In genomic region chr7:52917982-52918578, GRCh38 we compare ENCODE assay signal across 11 cellular contexts.
DNase-seq lines count a peak whose midpoint lies in the region; ATAC-seq, FAIRE-seq and TF ChIP-seq lines count a peak whose summit lies in the region.
"Had no signal": no experiment of that assay in that cellular context is flagged by ENCODE, and none has a peak within 500 bp of the region (broad histone marks: within the 10 kb centered on the region; RNA-seq: fewer than 3 reads in every experiment).

No MANE protein-coding gene starts in this region.

- H3K4me3 ChIP-seq in HepG2 (replicated peaks in 1 of 3; ENCODE audit: insufficient read depth in 1 of 3, low read depth in 2 of 3, low read length in 3 of 3): no peak overlapping the region

- H3K9ac ChIP-seq in HepG2 (ENCODE audit: insufficient read depth, low read depth, low read length): no peak overlapping the region

- ATAC-seq in HepG2 (peak; percentile 74), GM18519 (IDR thresholded peaks at IDR 0.05; ENCODE audit: low FRiP score, unreplicated experiment) (no peak), HG03025 (IDR thresholded peaks at IDR 0.05; ENCODE audit: low FRiP score, unreplicated experiment) (no peak), GM18867 (IDR thresholded peaks at IDR 0.05; ENCODE audit: unreplicated experiment) (no peak)
- ATAC-seq: natural killer cell treated with Interleukin-12 subunit alpha and Interleukin-12 subunit beta and Interleukin-15 and Interleukin-18, amount 100 ng/mL, for 72 hours had no signal

- WGBS in HepG2 (ENCODE audit: low lambda C conversion rate): 1% methylated on average over 5 of the region's 7 CpGs

- no peak for FAIRE-seq in HepG2 (lab: Jason Lieb, UNC)

- peaks cover 18% of the 10 kb centered on the region; the same call in 1 of the 2 replicates for H3K9me3 ChIP-seq in HepG2 (ENCODE audit: low read length)

- H3K79me2 ChIP-seq in HepG2 (ENCODE audit: insufficient read depth, low read length): no peaks in the 10 kb centered on the region

- CTCF ChIA-PET in HepG2 (lab: Yijun Ruan, JAX; ENCODE audit: low intra/inter-chr PET ratio, low total read pairs): no interaction called here

- DNase-seq in GM13977 (ENCODE audit: low spot score): no peak
- peak; percentile 7 for DNase-seq in HuH-7.5 (ENCODE audit: low spot score)
- no peak for DNase-seq in HepG2 (ENCODE audit: low spot score)
- no peak for DNase-seq in GM03348 (ENCODE audit: low spot score)
- DNase-seq: EL, T-helper 1 cell had no signal

- no peak overlapping the region for H2AFZ ChIP-seq in HepG2 (ENCODE audit: low read length)

- BruUV-seq in HepG2 (replicated peaks; lab: Mats Ljungman, UMichigan): no TSS peak

- TF ChIP-seq EP300 in HepG2 (IDR thresholded peaks at IDR 0.05; ENCODE audit: low read depth in 2 of 2, low read length in 2 of 2) (no peak), HepG2 (CRISPR knock-in tag; IDR thresholded peaks at IDR 0.05; ENCODE audit: borderline replicate concordance) (no peak)

- POLR2A ChIA-PET in HepG2 (lab: Yijun Ruan, JAX): no interaction called here

- TF ChIP-seq CTCF in GM13977 (IDR thresholded peaks at IDR 0.05; ENCODE audit: extremely low read depth, insufficient read depth, missing control alignments) (peak; percentile 54), VCaP (conservative IDR thresholded peaks at IDR 0.05) (peak; percentile 89), HepG2 (CRISPR knock-in tag; IDR thresholded peaks at IDR 0.05) (peak; percentile 37)

- H4K20me1 ChIP-seq in HepG2 (ENCODE audit: insufficient read depth, low read length): no peaks in the 10 kb centered on the region

- in situ Hi-C loops in GM13977 (cut with MboI; ENCODE audit: low pct_unique_long_range_greater_than_20kb, low sequenced_read_pairs, unreplicated experiment): no loop called here
- in situ Hi-C loops in HepG2 (cut with HindIII; ENCODE audit: extremely low pct_ligation_motif_present, low pct_unique_long_range_greater_than_20kb): loop anchor here (25.0 kb wide), 1 partner anchor 1481 kb away; no protein-coding TSS in a partner anchor

- TF ChIP-seq RAD21 in HepG2 (CRISPR knock-in tag; IDR thresholded peaks at IDR 0.05): no peak

- no peak for TF ChIP-seq POLR2A in HepG2 (IDR thresholded peaks at IDR 0.05; ENCODE audit: insufficient read depth in 1 of 2, low read depth in 2 of 2, low read length in 2 of 2)

- H3K4me2 ChIP-seq in HepG2 (ENCODE audit: low read depth, low read length): no peak overlapping the region

- intact Hi-C loops in HepG2 (cut with micrococcal nuclease; ENCODE audit: unreplicated experiment): loop anchor here (1.0 to 2.0 kb wide), 2 partner anchors 26 to 1487 kb away; no protein-coding TSS in a partner anchor

- H3K4me1 ChIP-seq in HepG2 (ENCODE audit: insufficient read depth, low read length): no peaks in the 10 kb centered on the region

- H3K27me3 ChIP-seq in HepG2 (ENCODE audit: control insufficient read depth in 1 of 2, insufficient read depth in 2 of 2, low read length in 2 of 2): no peaks in the 10 kb centered on the region

- H3K27ac ChIP-seq in VCaP: no peak overlapping the region
- no peak overlapping the region for H3K27ac ChIP-seq in HepG2 (ENCODE audit: extremely low read length, insufficient read depth, low read length)

- no peaks in the 10 kb centered on the region for H3K36me3 ChIP-seq in HepG2 (replicated peaks in 1 of 2; ENCODE audit: control insufficient read depth in 1 of 2, insufficient read depth in 2 of 2, low read length in 2 of 2)

TF ChIP-seq in HepG2, 621 proteins besides CTCF, POLR2A, EP300 and RAD21:
- TF ChIP-seq ZNF619 (CRISPR knock-in tag; IDR thresholded peaks at IDR 0.05): no peak
- TF ChIP-seq ZNF274 (CRISPR knock-in tag; IDR thresholded peaks at IDR 0.05): no peak
- no peak for TF ChIP-seq ZNF44 (CRISPR knock-in tag; IDR thresholded peaks at IDR 0.05)
- TF ChIP-seq ZBTB34 (CRISPR knock-in tag; IDR thresholded peaks at IDR 0.05): no peak
- TF ChIP-seq ZMYM3 (CRISPR knock-in tag; IDR thresholded peaks at IDR 0.05): no peak

Comparison
In these comparisons a context has a peak if more than half of its experiments do, and no peak if none do; other contexts are left out.
1. CTCF ChIP-seq: peak in every context shown above with its lines; median percentile 89 in VCaP; 54 in GM13977; 37 in HepG2.